23 cellular contexts compared by ENCODE assay signal in the genomic region with DNA sequence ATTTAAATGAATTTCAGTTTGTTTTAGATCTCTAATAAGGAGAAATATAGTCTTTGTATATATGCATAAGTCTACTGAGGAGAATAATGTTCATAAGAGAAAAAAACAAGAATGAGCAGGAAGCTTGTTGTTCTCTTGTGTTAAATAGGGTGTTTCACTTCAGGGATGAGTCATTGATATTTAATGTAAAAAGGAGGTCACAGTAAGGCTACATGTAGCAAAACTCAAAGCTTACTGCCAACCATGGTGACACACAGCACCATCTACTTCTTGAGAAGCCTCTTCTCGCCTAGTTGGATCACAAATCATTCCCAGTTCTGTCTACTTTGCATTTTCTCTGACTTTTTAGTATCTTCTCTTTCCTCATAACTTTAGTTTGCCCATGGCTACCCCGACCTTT.
A peak's percentile ranks its signal among the peaks of the same experiment; 100 is the strongest.
DNase-seq lines count a peak whose midpoint lies in the region; ATAC-seq, FAIRE-seq and TF ChIP-seq lines count a peak whose summit lies in the region.
"Had no signal": no experiment of that assay in that cellular context is flagged by ENCODE, and none has a peak within 500 bp of the region (broad histone marks: within the 10 kb centered on the region; RNA-seq: fewer than 3 reads in every experiment).

No MANE protein-coding gene starts in this region.

- CTCF ChIA-PET in A549 (lab: Yijun Ruan, JAX), result no interaction called here

- peaks cover 6% of the 10 kb centered on the region; the same call in 2 of the 3 replicates for H3K4me1 ChIP-seq in A549
- no peaks in the 10 kb centered on the region for H3K4me1 ChIP-seq in effector memory CD4-positive, alpha-beta T cell (ENCODE audit: control insufficient read depth, insufficient read depth, low read length, poor library complexity, severe bottlenecking)
- H3K4me1 ChIP-seq: psoas muscle had no signal

- H3K9me3 ChIP-seq in A549, result no peaks in the 10 kb centered on the region
- no peaks in the 10 kb centered on the region for H3K9me3 ChIP-seq in effector memory CD4-positive, alpha-beta T cell (ENCODE audit: control insufficient read depth, low read length)
- H3K9me3 ChIP-seq: MG63, psoas muscle had no signal

- TF ChIP-seq POLR2A in A549 (IDR thresholded peaks at IDR 0.05; ENCODE audit: low read length), result no peak

- H3K36me3 ChIP-seq in effector memory CD4-positive, alpha-beta T cell (ENCODE audit: control insufficient read depth, insufficient read depth, low read length), result no peaks in the 10 kb centered on the region
- H3K36me3 ChIP-seq: MG63 had no signal

- FAIRE-seq in A549 (lab: Jason Lieb, UNC), result no peak
- FAIRE-seq: HTR-8/SVneo had no signal

- H3K4me2 ChIP-seq in A549, result 0 out of 3 replicates have a peak overlapping the region, but pooled peaks have one; percentile 2

- POLR2A ChIA-PET in A549 (lab: Yijun Ruan, JAX), result no interaction called here

- no peak for TF ChIP-seq RAD21 in A549 (conservative IDR thresholded peaks at IDR 0.05 in 1 of 2, IDR thresholded peaks at IDR 0.05 in 1 of 2)

- in situ Hi-C loops in astrocyte of the spinal cord (cut with HindIII; ENCODE audit: low sequenced_read_pairs), result no loop called here

- 35% methylated on average over 2 of the region's 2 CpGs for WGBS in A549 (ENCODE audit: missing lambda C conversion rate)

- H3K4me3 ChIP-seq in A549, result no peak overlapping the region
- H3K4me3 ChIP-seq in astrocyte of the spinal cord (ENCODE audit: low read depth, low read length), result no peak overlapping the region
- no peak overlapping the region for H3K4me3 ChIP-seq in effector memory CD4-positive, alpha-beta T cell (ENCODE audit: insufficient read depth, low read depth, low read length, poor library complexity, severe bottlenecking)
- H3K4me3 ChIP-seq: MG63, psoas muscle had no signal

- DNase-seq in A549 (ENCODE audit: low read depth in 1 of 2, low spot score in 1 of 2) (peak in 1 of 2 experiments; percentile 10), HPDE6-E6E7 (ENCODE audit: extremely low spot score) (peak; percentile 11), astrocyte of the spinal cord (ENCODE audit: low read depth, low spot score) (peak; percentile 22), glomerular visceral epithelial cell (ENCODE audit: extremely low spot score) (peak; percentile 28), UCSD-AML1 (lab: John Stamatoyannopoulos, UW; ENCODE audit: unreplicated experiment) (no peak)
- DNase-seq in effector memory CD4-positive, alpha-beta T cell, result no peak
- DNase-seq: activated CD4-positive, alpha-beta memory T cell treated with anti-CD3 and anti-CD28 coated beads for 36 hours; activated T-cell treated with anti-CD3 and anti-CD28 coated beads, Interleukin-2, amount 50 U/mL, for 48 hours; caudate nucleus; CD4-positive, alpha-beta T cell; effector CD4-positive, alpha-beta T cell; HCEC 1CT; MG63; naive thymus-derived CD8-positive, alpha-beta T cell; NCI-H187; NCI-H524; psoas muscle; stimulated activated naive CD4-positive, alpha-beta T cell treated with Interleukin-2 at 50 U/mL for 16 hours; trophoblast cell had no signal

- no peak for TF ChIP-seq CTCF in A549 (IDR thresholded peaks at IDR 0.05)
- no peak for TF ChIP-seq CTCF in astrocyte of the spinal cord (IDR thresholded peaks at IDR 0.05; ENCODE audit: low read depth, low read length)

- no peak for TF ChIP-seq EP300 in A549 (IDR thresholded peaks at IDR 0.05)

- ATAC-seq in A549 (no peak), HG02981 (IDR thresholded peaks at IDR 0.05; ENCODE audit: unreplicated experiment) (no peak), GM21717 (IDR thresholded peaks at IDR 0.05; ENCODE audit: unreplicated experiment) (no peak)
- ATAC-seq: activated naive CD4-positive, alpha-beta T cell treated with anti-CD3 and anti-CD28 coated beads, Interleukin-2, amount 50 U/mL, for 72 hours; naive thymus-derived CD8-positive, alpha-beta T cell; psoas muscle had no signal

- no peaks in the 10 kb centered on the region for H3K27me3 ChIP-seq in effector memory CD4-positive, alpha-beta T cell (replicated peaks; ENCODE audit: control insufficient read depth, insufficient read depth, low read length, poor library complexity, severe bottlenecking)
- H3K27me3 ChIP-seq: MG63 had no signal

- H3K27ac ChIP-seq in A549, result no peak overlapping the region
- H3K27ac ChIP-seq in effector memory CD4-positive, alpha-beta T cell (ENCODE audit: insufficient read depth, low read length, poor library complexity, severe bottlenecking), result no peak overlapping the region
- H3K27ac ChIP-seq: psoas muscle had no signal

TF ChIP-seq in A549, 52 proteins besides CTCF, POLR2A, EP300 and RAD21:
- TF ChIP-seq RCOR1 (IDR thresholded peaks at IDR 0.05; ENCODE audit: low read depth, low read length), result no peak
- no peak for TF ChIP-seq NFE2L2 (conservative IDR thresholded peaks at IDR 0.05; ENCODE audit: low read length)
- TF ChIP-seq FOSL2 (IDR thresholded peaks at IDR 0.05), result no peak
- peak; percentile 43; the same call in 1 of the 2 replicates for TF ChIP-seq FOSL2 (CRISPR knock-in tag; IDR thresholded peaks at IDR 0.05)
- TF ChIP-seq RFX5 (IDR thresholded peaks at IDR 0.05), result no peak
- peak; percentile 49 for TF ChIP-seq MAFK (IDR thresholded peaks at IDR 0.05; ENCODE audit: partially characterized antibody)
- no peak for TF ChIP-seq NPAS2 (CRISPR knock-in tag; IDR thresholded peaks at IDR 0.05; ENCODE audit: borderline replicate concordance)
- TF ChIP-seq, protein P1, sequence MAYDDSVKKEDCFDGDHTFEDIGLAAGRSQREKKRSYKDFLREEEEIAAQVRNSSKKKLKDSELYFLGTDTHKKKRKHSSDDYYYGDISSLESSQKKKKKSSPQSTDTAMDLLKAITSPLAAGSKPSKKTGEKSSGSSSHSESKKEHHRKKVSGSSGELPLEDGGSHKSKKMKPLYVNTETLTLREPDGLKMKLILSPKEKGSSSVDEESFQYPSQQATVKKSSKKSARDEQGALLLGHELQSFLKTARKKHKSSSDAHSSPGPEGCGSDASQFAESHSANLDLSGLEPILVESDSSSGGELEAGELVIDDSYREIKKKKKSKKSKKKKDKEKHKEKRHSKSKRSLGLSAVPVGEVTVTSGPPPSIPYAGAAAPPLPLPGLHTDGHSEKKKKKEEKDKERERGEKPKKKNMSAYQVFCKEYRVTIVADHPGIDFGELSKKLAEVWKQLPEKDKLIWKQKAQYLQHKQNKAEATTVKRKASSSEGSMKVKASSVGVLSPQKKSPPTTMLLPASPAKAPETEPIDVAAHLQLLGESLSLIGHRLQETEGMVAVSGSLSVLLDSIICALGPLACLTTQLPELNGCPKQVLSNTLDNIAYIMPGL (CRISPR knock-in tag; IDR thresholded peaks at IDR 0.05; ENCODE audit: borderline replicate concordance), result no peak
- TF ChIP-seq, protein P2, sequence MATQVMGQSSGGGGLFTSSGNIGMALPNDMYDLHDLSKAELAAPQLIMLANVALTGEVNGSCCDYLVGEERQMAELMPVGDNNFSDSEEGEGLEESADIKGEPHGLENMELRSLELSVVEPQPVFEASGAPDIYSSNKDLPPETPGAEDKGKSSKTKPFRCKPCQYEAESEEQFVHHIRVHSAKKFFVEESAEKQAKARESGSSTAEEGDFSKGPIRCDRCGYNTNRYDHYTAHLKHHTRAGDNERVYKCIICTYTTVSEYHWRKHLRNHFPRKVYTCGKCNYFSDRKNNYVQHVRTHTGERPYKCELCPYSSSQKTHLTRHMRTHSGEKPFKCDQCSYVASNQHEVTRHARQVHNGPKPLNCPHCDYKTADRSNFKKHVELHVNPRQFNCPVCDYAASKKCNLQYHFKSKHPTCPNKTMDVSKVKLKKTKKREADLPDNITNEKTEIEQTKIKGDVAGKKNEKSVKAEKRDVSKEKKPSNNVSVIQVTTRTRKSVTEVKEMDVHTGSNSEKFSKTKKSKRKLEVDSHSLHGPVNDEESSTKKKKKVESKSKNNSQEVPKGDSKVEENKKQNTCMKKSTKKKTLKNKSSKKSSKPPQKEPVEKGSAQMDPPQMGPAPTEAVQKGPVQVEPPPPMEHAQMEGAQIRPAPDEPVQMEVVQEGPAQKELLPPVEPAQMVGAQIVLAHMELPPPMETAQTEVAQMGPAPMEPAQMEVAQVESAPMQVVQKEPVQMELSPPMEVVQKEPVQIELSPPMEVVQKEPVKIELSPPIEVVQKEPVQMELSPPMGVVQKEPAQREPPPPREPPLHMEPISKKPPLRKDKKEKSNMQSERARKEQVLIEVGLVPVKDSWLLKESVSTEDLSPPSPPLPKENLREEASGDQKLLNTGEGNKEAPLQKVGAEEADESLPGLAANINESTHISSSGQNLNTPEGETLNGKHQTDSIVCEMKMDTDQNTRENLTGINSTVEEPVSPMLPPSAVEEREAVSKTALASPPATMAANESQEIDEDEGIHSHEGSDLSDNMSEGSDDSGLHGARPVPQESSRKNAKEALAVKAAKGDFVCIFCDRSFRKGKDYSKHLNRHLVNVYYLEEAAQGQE (IDR thresholded peaks at IDR 0.05), result no peak

Comparison
In these comparisons a context has a peak if more than half of its experiments do, and no peak if none do; other contexts are left out.
1. DNase-seq: peak in HPDE6-E6E7 (single experiment), astrocyte of the spinal cord (single experiment) and glomerular visceral epithelial cell (single experiment); none in effector memory CD4-positive, alpha-beta T cell (0 of 3) and UCSD-AML1 (single experiment).